10 cellular contexts compared by ENCODE assay signal in genomic region chr10:102322914-102323313, GRCh38.
DNase-seq lines count a peak whose midpoint lies in the region; ATAC-seq, FAIRE-seq and TF ChIP-seq lines count a peak whose summit lies in the region.
"Had no signal": no experiment of that assay in that cellular context is flagged by ENCODE, and none has a peak within 500 bp of the region (broad histone marks: within the 10 kb centered on the region; RNA-seq: fewer than 3 reads in every experiment).

No MANE protein-coding gene starts in this region.

- DNase-seq in SKM-1 treated with dmso at 0.1 percent for 144 hours (lab: John Stamatoyannopoulos, UW; ENCODE audit: unreplicated experiment) (peak; percentile 35), SKM-1 (lab: John Stamatoyannopoulos, UW; ENCODE audit: unreplicated experiment) (no peak), H54 (ENCODE audit: insufficient read length, low spot score) (no peak), posterior vena cava (ENCODE audit: low spot score) (no peak)
- peak; percentile 9 for DNase-seq in activated CD4-positive, alpha-beta T cell treated with anti-CD3 and anti-CD28 coated beads for 1 hour
- DNase-seq in effector CD4-positive, alpha-beta T cell: peak; percentile 4
- peak; percentile 13 for DNase-seq in stimulated activated CD8-positive, alpha-beta memory T cell treated with anti-CD3 and anti-CD28 coated beads, Interleukin-7, amount 100 ng/mL, for 24 hours (ENCODE audit: low read depth)
- DNase-seq: NCI-H524 had no signal

- no peak for TF ChIP-seq POLR2A in H54 (IDR thresholded peaks at IDR 0.05; ENCODE audit: low read depth, low read length)

- ATAC-seq in GM19463 (IDR thresholded peaks at IDR 0.05; ENCODE audit: unreplicated experiment): no peak

- intact Hi-C loops in posterior vena cava (cut with DNase I): no loop called here

- no peak for FAIRE-seq in H54 (lab: Jason Lieb, UNC)
- FAIRE-seq: A204.1 had no signal

Comparison
In these comparisons a context has a peak if more than half of its experiments do, and no peak if none do; other contexts are left out.
1. DNase-seq: peak in SKM-1 treated with dmso at 0.1 percent for 144 hours (single experiment), activated CD4-positive, alpha-beta T cell treated with anti-CD3 and anti-CD28 coated beads for 1 hour (single experiment), effector CD4-positive, alpha-beta T cell (single experiment) and stimulated activated CD8-positive, alpha-beta memory T cell treated with anti-CD3 and anti-CD28 coated beads, Interleukin-7, amount 100 ng/mL, for 24 hours (single experiment); none in SKM-1 (single experiment), H54 (single experiment) and posterior vena cava (single experiment).